In the genomic region with DNA sequence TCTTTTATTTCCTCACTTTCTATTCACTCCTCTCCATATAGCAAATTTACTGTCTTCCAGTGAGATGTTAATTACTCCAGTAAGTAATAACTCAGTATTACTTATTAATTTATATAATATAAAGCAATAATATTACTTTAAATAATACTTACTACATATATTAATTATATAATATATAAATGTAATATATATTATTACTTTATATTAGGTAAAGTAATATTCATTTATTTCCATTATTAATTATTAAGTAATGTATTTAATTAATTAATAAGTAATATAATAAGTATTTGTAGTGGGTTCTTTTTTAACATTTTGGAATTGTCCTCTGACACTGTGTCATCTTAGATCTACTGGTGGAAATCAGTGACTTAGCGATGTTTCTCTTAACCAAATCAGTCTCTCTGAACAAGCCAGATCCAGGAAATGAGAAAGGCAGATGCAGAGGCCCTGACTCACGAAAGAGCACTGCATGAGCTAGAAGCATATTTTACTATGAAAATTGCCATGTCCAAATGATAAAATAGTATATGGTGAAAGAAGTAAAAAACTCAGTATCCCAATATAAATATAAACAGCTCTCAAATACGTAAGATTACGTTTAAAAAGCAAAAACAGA, we compare ENCODE assay signal across 32 cellular contexts.
DNase-seq lines count a peak whose midpoint lies in the region; FAIRE-seq and TF ChIP-seq lines count a peak whose summit lies in the region.
"Had no signal": no experiment of that assay in that cellular context is flagged by ENCODE, and none has a peak within 500 bp of the region (broad histone marks: within the 10 kb centered on the region; RNA-seq: fewer than 3 reads in every experiment).

No MANE protein-coding gene starts in this region.

- H3K9me3 Mint-ChIP-seq in activated CD4-positive, alpha-beta memory T cell treated with anti-CD3 and anti-CD28 coated beads, Interleukin-2, amount 10 ng/mL, durations not matched to agents 7 days and 5 days, result no peaks in the 10 kb centered on the region
- peaks cover under 1% of the 10 kb centered on the region for H3K9me3 Mint-ChIP-seq in MCF 10A (ENCODE audit: unreplicated experiment)

- H2AFZ ChIP-seq in OCI-LY3 (ENCODE audit: low read depth, low read length), result peak overlapping the region; percentile 70; the same call in 1 of the 2 replicates

- no peak overlapping the region for H3K27ac ChIP-seq in OCI-LY3 (ENCODE audit: low read length)
- no peak overlapping the region for H3K27ac ChIP-seq in kidney (ENCODE audit: low read depth in 2 of 2, low read length in 2 of 2)
- H3K27ac ChIP-seq in prostate gland, result no peak overlapping the region
- H3K27ac ChIP-seq: BLaER1, ovary, right atrium auricular region had no signal

- H3K4me2 ChIP-seq in OCI-LY3 (ENCODE audit: low read length), result peak overlapping the region; percentile 29
- H3K4me2 ChIP-seq: BLaER1 had no signal

- 93% methylated on average over 4 of the region's 4 CpGs for WGBS in prostate gland

- H3K4me3 Mint-ChIP-seq in activated CD4-positive, alpha-beta memory T cell treated with anti-CD3 and anti-CD28 coated beads, Interleukin-2, amount 10 ng/mL, durations not matched to agents 7 days and 5 days, result no peak overlapping the region
- H3K4me3 Mint-ChIP-seq in MCF 10A (ENCODE audit: unreplicated experiment), result no peak overlapping the region
- H3K4me3 Mint-ChIP-seq: IgD-negative memory B cell; mesothelial cell of epicardium; naive thymus-derived CD8-positive, alpha-beta T cell; stimulated activated naive CD8-positive, alpha-beta T cell treated with anti-CD3 and anti-CD28 coated beads, Interleukin-15, Interleukin-2, amounts not matched to agents 100 ng/mL and 50 ng/mL, for 24 hours; T-cell had no signal

- peaks cover 6% of the 10 kb centered on the region for H3K9me3 ChIP-seq in OCI-LY3 (ENCODE audit: insufficient read depth, low read length)
- peaks cover 3 to 6% of the 10 kb centered on the region in 2 donors for H3K9me3 ChIP-seq in kidney (ENCODE audit: control insufficient read depth in 1 of 2, low read length in 2 of 2)
- no peaks in the 10 kb centered on the region for H3K9me3 ChIP-seq in prostate gland
- H3K9me3 ChIP-seq: MG63 had no signal

- H3K27ac Mint-ChIP-seq in activated CD4-positive, alpha-beta memory T cell treated with anti-CD3 and anti-CD28 coated beads, Interleukin-2, amount 10 ng/mL, durations not matched to agents 7 days and 5 days, result no peak overlapping the region
- no peak overlapping the region for H3K27ac Mint-ChIP-seq in MCF 10A (ENCODE audit: low read depth, unreplicated experiment)
- H3K27ac Mint-ChIP-seq: IgD-negative memory B cell; mesothelial cell of epicardium; naive thymus-derived CD8-positive, alpha-beta T cell; stimulated activated naive CD8-positive, alpha-beta T cell treated with anti-CD3 and anti-CD28 coated beads, Interleukin-15, Interleukin-2, amounts not matched to agents 100 ng/mL and 50 ng/mL, for 24 hours; T-cell had no signal

- no peaks in the 10 kb centered on the region for H3K27me3 ChIP-seq in OCI-LY3 (ENCODE audit: low read depth, low read length)
- H3K27me3 ChIP-seq in prostate gland (replicated peaks; ENCODE audit: insufficient read depth), result no peaks in the 10 kb centered on the region
- H3K27me3 ChIP-seq: BLaER1, MG63, ovary, right atrium auricular region had no signal

- no peak for TF ChIP-seq POLR2A in prostate gland (IDR thresholded peaks at IDR 0.05)

- H3K27me3 Mint-ChIP-seq in activated CD4-positive, alpha-beta memory T cell treated with anti-CD3 and anti-CD28 coated beads, Interleukin-2, amount 10 ng/mL, durations not matched to agents 7 days and 5 days, result peaks cover 7% of the 10 kb centered on the region
- H3K27me3 Mint-ChIP-seq in MCF 10A (ENCODE audit: insufficient read depth, unreplicated experiment), result no peaks in the 10 kb centered on the region
- H3K27me3 Mint-ChIP-seq: stimulated activated naive CD8-positive, alpha-beta T cell treated with anti-CD3 and anti-CD28 coated beads, Interleukin-15, Interleukin-2, amounts not matched to agents 100 ng/mL and 50 ng/mL, for 24 hours had no signal

- intact Hi-C loops in kidney (cut with DNase I) (no loop called here), MCF 10A (cut with micrococcal nuclease) (no loop called here), prostate gland (cut with DNase I) (no loop called here)

- H3K4me3 ChIP-seq in OCI-LY3 (ENCODE audit: low read length) (no peak overlapping the region), kidney (ENCODE audit: low read length in 2 of 2) (no peak overlapping the region), prostate gland (no peak overlapping the region)
- H3K4me3 ChIP-seq: BLaER1, MG63, ovary, right atrium auricular region had no signal

- TF ChIP-seq CTCF in OCI-LY3 (IDR thresholded peaks at IDR 0.05; ENCODE audit: low read depth, low read length) (no peak), kidney (IDR thresholded peaks at IDR 0.05; ENCODE audit: borderline replicate concordance, extremely low read depth, insufficient read depth) (no peak), MCF 10A (IDR thresholded peaks at IDR 0.05; ENCODE audit: unreplicated experiment) (no peak), prostate gland (IDR thresholded peaks at IDR 0.05) (no peak)

- H4K20me1 ChIP-seq in OCI-LY3 (ENCODE audit: insufficient read depth, low read length), result no peaks in the 10 kb centered on the region
- H4K20me1 ChIP-seq: BLaER1 had no signal

- no peaks in the 10 kb centered on the region for H3K79me2 ChIP-seq in OCI-LY3 (ENCODE audit: low read length)

- no TSS peak for BruUV-seq in MCF 10A (replicated peaks; lab: Mats Ljungman, UMichigan)

- POLR2A ChIA-PET in activated CD4-positive, alpha-beta memory T cell treated with anti-CD3 and anti-CD28 coated beads, Interleukin-2, amount 10 ng/mL, durations not matched to agents 7 days and 5 days (lab: Charles Lee), result no interaction called here
- POLR2A ChIA-PET in MCF 10A (lab: Yijun Ruan, JAX), result interaction anchor here (0.7 kb wide), 1 partner anchor 40 kb away, joined by 3 read pairs; no protein-coding TSS in a partner anchor

- CTCF ChIA-PET in activated CD4-positive, alpha-beta memory T cell treated with anti-CD3 and anti-CD28 coated beads, Interleukin-2, amount 10 ng/mL, durations not matched to agents 7 days and 5 days (lab: Charles Lee), result no interaction called here
- CTCF ChIA-PET in MCF 10A (lab: Yijun Ruan, JAX), result no interaction called here

- no peaks in the 10 kb centered on the region for H3K36me3 Mint-ChIP-seq in activated CD4-positive, alpha-beta memory T cell treated with anti-CD3 and anti-CD28 coated beads, Interleukin-2, amount 10 ng/mL, durations not matched to agents 7 days and 5 days (ENCODE audit: low read depth)
- H3K36me3 Mint-ChIP-seq in MCF 10A (ENCODE audit: insufficient read depth, unreplicated experiment), result no peaks in the 10 kb centered on the region
- H3K36me3 Mint-ChIP-seq: IgD-negative memory B cell, mesothelial cell of epicardium, T-cell had no signal

- no peaks in the 10 kb centered on the region for H3K4me1 Mint-ChIP-seq in activated CD4-positive, alpha-beta memory T cell treated with anti-CD3 and anti-CD28 coated beads, Interleukin-2, amount 10 ng/mL, durations not matched to agents 7 days and 5 days
- H3K4me1 Mint-ChIP-seq in MCF 10A (ENCODE audit: insufficient read depth, unreplicated experiment), result no peaks in the 10 kb centered on the region
- H3K4me1 Mint-ChIP-seq: IgD-negative memory B cell, mesothelial cell of epicardium had no signal

- DNase-seq in EL (peak; percentile 46), kidney (no peak), MCF 10A (ENCODE audit: unreplicated experiment) (no peak), prostate gland (ENCODE audit: low spot score) (no peak), UCSD-AML1 (lab: John Stamatoyannopoulos, UW; ENCODE audit: unreplicated experiment) (no peak)
- no peak for DNase-seq in activated CD4-positive, alpha-beta memory T cell treated with anti-CD3 and anti-CD28 coated beads, Interleukin-2, amount 10 ng/mL, durations not matched to agents 7 days and 5 days
- DNase-seq: ACHN; activated CD4-positive, alpha-beta T cell treated with anti-CD3 and anti-CD28 coated beads for 48 hours; activated naive CD4-positive, alpha-beta T cell treated with Interleukin-2 at 50 U/mL for 16 hours; activated T-cell treated with anti-CD3 and anti-CD28 coated beads, Interleukin-2, amount 50 U/mL, for 48 hours; amygdala; caudate nucleus; DMS79 treated with DMSO at 0.1 percent for 48 hours; H7; hypothalamus; left ventricle myocardium superior; MG63; naive thymus-derived CD8-positive, alpha-beta T cell; NCI-H1417 treated with DMSO at 0.1 percent for 48 hours; NCI-H2081 treated with DMSO at 0.1 percent for 48 hours; NCI-H510A; ovary; SIG-M5; T-cell had no signal

- H3K9ac ChIP-seq in OCI-LY3 (ENCODE audit: low read length) (no peak overlapping the region), kidney (ENCODE audit: low read length in 2 of 2) (no peak overlapping the region)
- H3K9ac ChIP-seq: BLaER1 had no signal

- H3K4me1 ChIP-seq in OCI-LY3 (ENCODE audit: low read length) (peaks cover 16% of the 10 kb centered on the region), kidney (ENCODE audit: control insufficient read depth in 1 of 2, insufficient read depth in 1 of 2, low read depth in 1 of 2, low read length in 2 of 2) (no peaks in the 10 kb centered on the region), prostate gland (replicated peaks) (no peaks in the 10 kb centered on the region)
- H3K4me1 ChIP-seq: right atrium auricular region had no signal

- H3K36me3 ChIP-seq in OCI-LY3 (replicated peaks; ENCODE audit: low read depth, low read length) (no peaks in the 10 kb centered on the region), kidney (ENCODE audit: control insufficient read depth in 1 of 2, insufficient read depth in 2 of 2, low read length in 2 of 2) (no peaks in the 10 kb centered on the region), prostate gland (no peaks in the 10 kb centered on the region)
- H3K36me3 ChIP-seq: BLaER1, MG63, ovary, right atrium auricular region had no signal

- FAIRE-seq in colon (lab: Jason Lieb, UNC) (peak; percentile 95), kidney (lab: Jason Lieb, UNC) (peak; percentile 85)
- FAIRE-seq: GM12892 had no signal
